In the genomic region with DNA sequence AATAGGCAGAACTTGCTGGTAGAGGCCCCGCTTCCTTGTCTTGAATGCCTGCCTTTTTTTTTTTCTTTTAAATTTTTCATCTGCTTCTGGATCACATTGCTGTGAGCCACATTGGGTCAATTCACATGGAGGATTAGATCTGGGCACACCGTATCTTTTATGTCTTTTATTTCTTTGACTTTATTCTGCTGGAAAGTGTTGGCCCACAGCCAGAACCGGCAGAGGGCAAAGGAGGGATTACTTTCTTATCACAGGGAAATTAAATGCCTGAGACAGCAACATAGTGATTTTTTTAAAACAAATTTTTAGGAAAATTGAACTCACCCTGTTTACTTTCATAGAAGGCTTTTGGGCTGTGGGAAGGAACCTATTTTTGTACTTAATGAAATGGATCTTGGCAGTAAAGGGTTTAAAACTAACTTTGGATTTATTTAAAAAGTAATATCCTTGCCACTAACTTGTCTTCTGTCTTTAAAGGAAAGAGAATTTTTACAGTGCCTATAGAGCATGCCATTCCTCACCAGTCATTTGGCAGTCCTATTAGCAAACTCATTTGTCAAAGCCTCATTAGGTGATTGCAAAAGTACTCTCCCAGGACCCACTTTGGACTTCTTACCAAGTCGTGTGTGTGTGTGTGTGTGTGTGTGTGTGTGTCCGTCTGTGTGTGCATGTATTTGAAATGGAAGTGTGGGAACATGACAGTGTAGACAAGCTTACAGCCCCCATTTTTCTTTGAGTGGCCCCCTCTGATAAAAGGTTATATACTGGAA, we compare ENCODE assay signal across 27 cellular contexts.
DNase-seq lines count a peak whose midpoint lies in the region; ATAC-seq, FAIRE-seq and TF ChIP-seq lines count a peak whose summit lies in the region.
"Had no signal": no experiment of that assay in that cellular context is flagged by ENCODE, and none has a peak within 500 bp of the region (broad histone marks: within the 10 kb centered on the region; RNA-seq: fewer than 3 reads in every experiment).

No MANE protein-coding gene starts in this region.

- WGBS in pancreas, 2 donors, result 22 to 24% methylated on average over 5 of the region's 5 CpGs

- H3K4me1 ChIP-seq in HEK293 (ENCODE audit: control insufficient read depth, insufficient read depth, low read length) (peaks cover 6% of the 10 kb centered on the region), pancreas (no peaks in the 10 kb centered on the region)
- H3K4me1 ChIP-seq: A549, Peyer's patch, vagina had no signal

- DNase-seq in amniotic epithelial cell (ENCODE audit: low read depth) (peak; percentile 60), fibroblast of mammary gland (ENCODE audit: low read depth) (peak; percentile 6), pancreas (peak in 1 of 6 donors; percentile 13), superior temporal gyrus (ENCODE audit: extremely low spot score) (no peak), GF-D8 (lab: John Stamatoyannopoulos, UW) (no peak)
- DNase-seq: activated CD4-positive, alpha-beta memory T cell treated with anti-CD3 and anti-CD28 coated beads for 36 hours; activated CD8-positive, alpha-beta memory T cell treated with anti-CD3 and anti-CD28 coated beads, Interleukin-2, amount 50 U/mL, for 48 hours; CD4-positive, alpha-beta memory T cell; cortex of kidney; DMS153; NCI-H1048; NCI-H1694 treated with DMSO at 0.1 percent for 48 hours; NCI-H69; Peyer's patch; SIG-M5; sigmoid colon; stimulated activated CD4-positive, alpha-beta T cell treated with anti-CD3 and anti-CD28 coated beads, Interleukin-15, amount 100 ng/mL, for 24 hours; stimulated activated naive CD8-positive, alpha-beta T cell treated with anti-CD3 and anti-CD28 coated beads, Interleukin-15, Interleukin-2, amounts not matched to agents 100 U/mL and 50 U/mL, for 24 hours had no signal

- CTCF ChIA-PET in HEK293 (lab: Yijun Ruan, JAX), result interaction anchor here (0.6 to 1.0 kb wide), 2 partner anchors 19 to 236 kb away, joined by 3 read pairs; no protein-coding TSS in a partner anchor

- H3K4me3 ChIP-seq in HEK293 (ENCODE audit: low read depth, low read length) (no peak overlapping the region), fibroblast of mammary gland (ENCODE audit: control insufficient read depth, low read depth, low read length) (no peak overlapping the region), pancreas (no peak overlapping the region)
- H3K4me3 ChIP-seq: A549, GM23338, lung, Peyer's patch, sigmoid colon, thoracic aorta, vagina had no signal

- ATAC-seq in pancreas (peak in 3 of 4 donors; percentile 44 to 50 (median 45)), GM19023 (IDR thresholded peaks at IDR 0.05; ENCODE audit: unreplicated experiment) (no peak), HG02571 (IDR thresholded peaks at IDR 0.05; ENCODE audit: unreplicated experiment) (no peak)
- ATAC-seq: A549; GM23338; stimulated activated naive CD8-positive, alpha-beta T cell treated with anti-CD3 and anti-CD28 coated beads, Interleukin-15, Interleukin-2, amounts not matched to agents 100 U/mL and 50 U/mL, for 24 hours had no signal

- H3K27ac ChIP-seq in HEK293 (ENCODE audit: extremely low read depth, low read depth, low read length) (no peak overlapping the region), pancreas (no peak overlapping the region)
- H3K27ac ChIP-seq: A549, Peyer's patch, sigmoid colon, thoracic aorta, vagina had no signal

- H3K36me3 ChIP-seq in HEK293 (ENCODE audit: control insufficient read depth in 2 of 2, insufficient read depth in 1 of 2, low read length in 2 of 2) (no peaks in the 10 kb centered on the region), pancreas (no peaks in the 10 kb centered on the region)
- H3K36me3 ChIP-seq: Peyer's patch, sigmoid colon, thoracic aorta, vagina had no signal

- POLR2A ChIA-PET in HEK293 (lab: Yijun Ruan, JAX), result no interaction called here

- no peak for TF ChIP-seq CTCF in HEK293 (tag by site-specific recombination; IDR thresholded peaks at IDR 0.05)
- no peak for TF ChIP-seq CTCF in fibroblast of mammary gland (conservative IDR thresholded peaks at IDR 0.05; ENCODE audit: control insufficient read depth, insufficient read depth, low read depth, low read length)
- TF ChIP-seq CTCF in pancreas (IDR thresholded peaks at IDR 0.05), result no peak

- intact Hi-C loops in pancreas (cut with DNase I), result no loop called here

- H3K9me3 ChIP-seq in HEK293 (ENCODE audit: control insufficient read depth, insufficient read depth, low read depth, low read length), result no peaks in the 10 kb centered on the region
- H3K9me3 ChIP-seq in pancreas, result no peaks in the 10 kb centered on the region
- H3K9me3 ChIP-seq: A549, Peyer's patch, sigmoid colon, thoracic aorta, vagina had no signal

- no peak for FAIRE-seq in pancreas (lab: Jason Lieb, UNC)
- FAIRE-seq: A549, keratinocyte had no signal

- no peaks in the 10 kb centered on the region for H3K27me3 ChIP-seq in pancreas
- H3K27me3 ChIP-seq: Peyer's patch, sigmoid colon, vagina had no signal

TF ChIP-seq in HEK293, 187 proteins besides CTCF, POLR2A, EP300 and RAD21:
- TF ChIP-seq ZNF335 (tag by site-specific recombination; conservative IDR thresholded peaks at IDR 0.05) (no peak), ZNF423 (tag by site-specific recombination; IDR thresholded peaks at IDR 0.05) (no peak), FEZF1 (tag by site-specific recombination; IDR thresholded peaks at IDR 0.05) (0 out of 2 replicates have a peak, but pooled peaks have one; percentile 23), ZNF596 (tag by site-specific recombination; IDR thresholded peaks at IDR 0.05) (no peak), ZNF529 (tag by site-specific recombination; IDR thresholded peaks at IDR 0.05; ENCODE audit: insufficient replicate concordance) (no peak)
- TF ChIP-seq, protein P1, sequence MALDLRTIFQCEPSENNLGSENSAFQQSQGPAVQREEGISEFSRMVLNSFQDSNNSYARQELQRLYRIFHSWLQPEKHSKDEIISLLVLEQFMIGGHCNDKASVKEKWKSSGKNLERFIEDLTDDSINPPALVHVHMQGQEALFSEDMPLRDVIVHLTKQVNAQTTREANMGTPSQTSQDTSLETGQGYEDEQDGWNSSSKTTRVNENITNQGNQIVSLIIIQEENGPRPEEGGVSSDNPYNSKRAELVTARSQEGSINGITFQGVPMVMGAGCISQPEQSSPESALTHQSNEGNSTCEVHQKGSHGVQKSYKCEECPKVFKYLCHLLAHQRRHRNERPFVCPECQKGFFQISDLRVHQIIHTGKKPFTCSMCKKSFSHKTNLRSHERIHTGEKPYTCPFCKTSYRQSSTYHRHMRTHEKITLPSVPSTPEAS (tag by site-specific recombination; IDR thresholded peaks at IDR 0.05), result peak; percentile 74

Comparison
In these comparisons a context has a peak if more than half of its experiments do, and no peak if none do; other contexts are left out.
1. DNase-seq: peak in amniotic epithelial cell (single experiment) and fibroblast of mammary gland (single experiment); none in superior temporal gyrus (single experiment) and GF-D8 (single experiment).
2. ATAC-seq: peak in pancreas (3 of 4); none in GM19023 (single experiment) and HG02571 (single experiment).